1 cellular context compared by ENCODE assay signal in genomic region chr17:29720471-29720990, GRCh38.
TF ChIP-seq lines count a peak whose summit lies in the region.

No MANE protein-coding gene starts in this region.

TF ChIP-seq in WTC11, 78 proteins besides CTCF, POLR2A, EP300 and RAD21 (continued from another document):
- TF ChIP-seq AFF4 (CRISPR knock-in tag; IDR thresholded peaks at IDR 0.05; ENCODE audit: borderline replicate concordance), result no peak
- TF ChIP-seq NFYB (CRISPR knock-in tag; conservative IDR thresholded peaks at IDR 0.05; ENCODE audit: low read depth), result no peak
- TF ChIP-seq IRF1 (CRISPR knock-in tag; IDR thresholded peaks at IDR 0.05), result no peak
- no peak for TF ChIP-seq E2F5 (CRISPR knock-in tag; IDR thresholded peaks at IDR 0.05)
- no peak for TF ChIP-seq OVOL2 (CRISPR knock-in tag; IDR thresholded peaks at IDR 0.05; ENCODE audit: borderline replicate concordance)
- TF ChIP-seq JAZF1 (CRISPR knock-in tag; IDR thresholded peaks at IDR 0.05), result no peak
- TF ChIP-seq PREB (CRISPR knock-in tag; IDR thresholded peaks at IDR 0.05; ENCODE audit: borderline replicate concordance), result no peak
- TF ChIP-seq USF1 (CRISPR knock-in tag; IDR thresholded peaks at IDR 0.05), result no peak
- TF ChIP-seq ATF1 (CRISPR knock-in tag; IDR thresholded peaks at IDR 0.05), result no peak
- no peak for TF ChIP-seq MXD4 (CRISPR knock-in tag; IDR thresholded peaks at IDR 0.05; ENCODE audit: borderline replicate concordance)
- TF ChIP-seq NFATC4 (CRISPR knock-in tag; IDR thresholded peaks at IDR 0.05), result no peak
- no peak for TF ChIP-seq FOXP1 (CRISPR knock-in tag; IDR thresholded peaks at IDR 0.05; ENCODE audit: borderline replicate concordance)
